8 cellular contexts compared by ENCODE assay signal in the genomic region with DNA sequence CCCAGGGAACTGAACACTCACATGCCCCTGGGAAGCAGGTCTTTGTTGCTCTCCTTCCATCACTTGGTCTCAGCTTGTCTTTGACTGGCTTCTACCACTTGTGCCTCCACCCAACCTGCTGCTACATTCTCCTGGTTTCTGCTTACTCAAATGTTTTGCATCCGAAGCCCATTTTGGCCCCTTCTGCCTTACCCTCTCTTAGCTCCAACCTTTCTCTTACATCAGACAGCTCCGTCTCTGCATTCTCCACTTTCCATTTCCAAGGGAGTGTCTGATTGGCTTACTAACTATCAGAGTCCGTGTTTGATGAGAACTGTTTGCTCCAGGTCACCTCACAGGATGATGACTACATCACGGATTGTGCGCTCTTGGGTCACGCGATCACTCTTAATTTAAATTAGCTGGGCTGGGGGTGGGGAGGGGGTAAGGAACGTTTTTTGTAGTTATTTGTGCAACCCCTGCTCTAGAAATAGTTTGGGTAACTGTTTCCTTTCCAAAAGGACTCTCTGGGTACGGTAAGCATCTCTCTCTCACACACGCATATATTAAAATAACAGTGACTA. TPM values are rescaled to one million over a fixed set of nuclear protein-coding genes. Genes with fewer than 3 reads are reported as not detected.
DNase-seq lines count a peak whose midpoint lies in the region; ATAC-seq and TF ChIP-seq lines count a peak whose summit lies in the region.

No MANE protein-coding gene starts in this region.

- no peaks in the 10 kb centered on the region for H3K27me3 Mint-ChIP-seq in activated naive CD4-positive, alpha-beta T cell treated with anti-CD3 and anti-CD28 coated beads for 36 hours (ENCODE audit: low read depth)

- ATAC-seq in HG03432 (IDR thresholded peaks at IDR 0.05; ENCODE audit: unreplicated experiment) = peak; percentile 20

- TF ChIP-seq CTCF in OCI-LY1 (IDR thresholded peaks at IDR 0.05; ENCODE audit: low read length) (no peak), smooth muscle cell (IDR thresholded peaks at IDR 0.05; ENCODE audit: borderline replicate concordance, insufficient read depth, poor library complexity, severe bottlenecking) (no peak), adrenal gland (IDR thresholded peaks at IDR 0.05) (no peak)

- WGBS in iPS DF 6.9 (ENCODE audit: insufficient coverage, insufficient read length) = no CpG with 5 or more reads among the region's 10 CpGs
- 8% methylated on average over 10 of the region's 10 CpGs for WGBS in smooth muscle cell (ENCODE audit: low lambda C conversion rate)
- 33 to 53% (median 39%) methylated on average over 10 of the region's 10 CpGs for WGBS in adrenal gland, 4 donors

- peak; percentile 60 for DNase-seq in EH (ENCODE audit: low read depth)
- peak; percentile 84 for DNase-seq in activated naive CD4-positive, alpha-beta T cell treated with anti-CD3 and anti-CD28 coated beads for 36 hours
- DNase-seq in iPS DF 6.9 (ENCODE audit: low read depth, low spot score) = no peak
- DNase-seq in smooth muscle cell (lab: John Stamatoyannopoulos, UW; ENCODE audit: unreplicated experiment) = no peak
- DNase-seq in activated gamma-delta T cell treated with Interleukin-2 at 50 U/mL for 16 hours = no peak
- DNase-seq in adrenal gland = no peak

- no peaks in the 10 kb centered on the region for H4K20me1 ChIP-seq in OCI-LY1 (ENCODE audit: insufficient read depth, low read length)
- H4K20me1 ChIP-seq in smooth muscle cell (ENCODE audit: low read depth) = peaks cover 17% of the 10 kb centered on the region

- intact Hi-C loops in activated naive CD4-positive, alpha-beta T cell treated with anti-CD3 and anti-CD28 coated beads for 36 hours (cut with micrococcal nuclease) = loop anchor here (1.0 to 5.0 kb wide), 12 partner anchors 33 to 615 kb away; a partner anchor contains a TSS
- intact Hi-C loops in adrenal gland (cut with DNase I) = no loop called here

- no peaks in the 10 kb centered on the region for H3F3A ChIP-seq in OCI-LY1 (ENCODE audit: insufficient read depth, low read length)
- no peaks in the 10 kb centered on the region for H3F3A ChIP-seq in smooth muscle cell (ENCODE audit: low read depth)

- H3K9me3 ChIP-seq in OCI-LY1 (ENCODE audit: low read length) (no peaks in the 10 kb centered on the region), iPS DF 6.9 (ENCODE audit: control insufficient read depth, insufficient read depth, low read length) (no peaks in the 10 kb centered on the region), smooth muscle cell (replicated peaks; ENCODE audit: low read depth) (no peaks in the 10 kb centered on the region), adrenal gland (replicated peaks in 1 of 3) (no peaks in the 10 kb centered on the region)

- peaks cover 12% of the 10 kb centered on the region for H3K4me1 Mint-ChIP-seq in activated naive CD4-positive, alpha-beta T cell treated with anti-CD3 and anti-CD28 coated beads for 36 hours (ENCODE audit: low read depth)

- H3K4me1 ChIP-seq in OCI-LY1 (ENCODE audit: insufficient read depth, low read length, severe bottlenecking) (peaks cover 33% of the 10 kb centered on the region), iPS DF 6.9 (ENCODE audit: control insufficient read depth, insufficient read depth, low read length) (peaks cover 2% of the 10 kb centered on the region; the same call in 1 of the 2 replicates), smooth muscle cell (ENCODE audit: low read depth) (peaks cover 26% of the 10 kb centered on the region), adrenal gland (replicated peaks in 1 of 2) (peaks cover 0 to 15% of the 10 kb centered on the region in 2 donors)

- peak overlapping the region; percentile 87 for H3K27ac ChIP-seq in OCI-LY1 (ENCODE audit: low read depth, low read length, poor library complexity, severe bottlenecking)
- H3K27ac ChIP-seq in iPS DF 6.9 (ENCODE audit: low read length) = no peak overlapping the region
- peak overlapping the region; percentile 27 for H3K27ac ChIP-seq in smooth muscle cell (ENCODE audit: low read depth)
- H3K27ac ChIP-seq in adrenal gland = no peak overlapping the region

- H3K9me3 Mint-ChIP-seq in activated naive CD4-positive, alpha-beta T cell treated with anti-CD3 and anti-CD28 coated beads for 36 hours = no peaks in the 10 kb centered on the region

- H2AFZ ChIP-seq in OCI-LY1 (ENCODE audit: low read length) (no peak overlapping the region), smooth muscle cell (ENCODE audit: low read depth) (peak overlapping the region; percentile 90)

- H3K4me3 Mint-ChIP-seq in activated naive CD4-positive, alpha-beta T cell treated with anti-CD3 and anti-CD28 coated beads for 36 hours = no peak overlapping the region

- H3K79me2 ChIP-seq in OCI-LY1 (ENCODE audit: insufficient read depth, low read length) = peaks cover 18% of the 10 kb centered on the region
- H3K79me2 ChIP-seq in smooth muscle cell (ENCODE audit: low read depth) = peaks cover 30% of the 10 kb centered on the region

- H3K36me3 ChIP-seq in OCI-LY1 (ENCODE audit: insufficient read depth, low read length) (peaks cover 2% of the 10 kb centered on the region; the same call in 1 of the 2 replicates), iPS DF 6.9 (ENCODE audit: control insufficient read depth, insufficient read depth, low read length) (no peaks in the 10 kb centered on the region), smooth muscle cell (ENCODE audit: low read depth) (no peaks in the 10 kb centered on the region), adrenal gland (replicated peaks in 1 of 2) (no peaks in the 10 kb centered on the region)

- H3K9ac ChIP-seq in OCI-LY1 (ENCODE audit: low read length) (peak overlapping the region; percentile 90), smooth muscle cell (ENCODE audit: low read depth) (peak overlapping the region; percentile 76)

- H3K27ac Mint-ChIP-seq in activated naive CD4-positive, alpha-beta T cell treated with anti-CD3 and anti-CD28 coated beads for 36 hours = peak overlapping the region; percentile 95

- CTCF ChIA-PET in activated naive CD4-positive, alpha-beta T cell treated with anti-CD3 and anti-CD28 coated beads for 36 hours (lab: Charles Lee) = interaction anchor here (0.6 to 1.4 kb wide), 3 partner anchors 98 to 230 kb away, joined by 3 read pairs; a partner anchor contains a TSS

- no peak for TF ChIP-seq POLR2A in adrenal gland (IDR thresholded peaks at IDR 0.05)

- peak overlapping the region; percentile 77 for H3K4me3 ChIP-seq in OCI-LY1 (ENCODE audit: low read depth, low read length, poor library complexity, severe bottlenecking)
- peak overlapping the region; percentile 3; the same call in 1 of the 2 replicates for H3K4me3 ChIP-seq in iPS DF 6.9 (ENCODE audit: low read length)
- peak overlapping the region; percentile 82 for H3K4me3 ChIP-seq in smooth muscle cell
- H3K4me3 ChIP-seq in adrenal gland = peak overlapping the region in 1 of 4 donors; percentile 96

- peaks cover 4% of the 10 kb centered on the region for H3K36me3 Mint-ChIP-seq in activated naive CD4-positive, alpha-beta T cell treated with anti-CD3 and anti-CD28 coated beads for 36 hours (ENCODE audit: low read depth)

- no peaks in the 10 kb centered on the region for H3K9me2 ChIP-seq in OCI-LY1 (ENCODE audit: low read depth, low read length)

- H3K4me2 ChIP-seq in OCI-LY1 (ENCODE audit: low read length) (peak overlapping the region; percentile 95), smooth muscle cell (peak overlapping the region; percentile 95)

- H3K27me3 ChIP-seq in OCI-LY1 (ENCODE audit: insufficient read depth, low read length) = no peaks in the 10 kb centered on the region
- H3K27me3 ChIP-seq in iPS DF 6.9 (ENCODE audit: control insufficient read depth, insufficient read depth, low read length) = no peaks in the 10 kb centered on the region
- no peaks in the 10 kb centered on the region for H3K27me3 ChIP-seq in smooth muscle cell (ENCODE audit: low read depth)
- no peaks in the 10 kb centered on the region for H3K27me3 ChIP-seq in adrenal gland

RNA-seq across cellular contexts. Expression of a gene that starts 0.8 kb away (rescaled TPM):
- 100 to 1,000 TPM; 185 to 190 TPM for total RNA-seq in activated naive CD4-positive, alpha-beta T cell treated with anti-CD3 and anti-CD28 coated beads for 36 hours
- total RNA-seq in smooth muscle cell = 47.9 and 48.1 TPM in 2 replicates
- 40.3 and 46.0 TPM in 2 replicates for polyA plus RNA-seq in smooth muscle cell
- total RNA-seq in adrenal gland = 10 to 100 TPM in 1 of 8 donors, 1 to 10 TPM in 7; 4.8 to 11.1 (median 7.6) TPM
- 10 to 100 TPM; 10.7 to 14.7 (median 11.6) TPM for polyA plus RNA-seq in adrenal gland

RNA-seq across cellular contexts. Expression of a gene that starts 39.6 kb away (rescaled TPM):
- total RNA-seq in activated naive CD4-positive, alpha-beta T cell treated with anti-CD3 and anti-CD28 coated beads for 36 hours = 10 to 100 TPM; 25.8 to 28.8 TPM
- total RNA-seq in smooth muscle cell (58.2 and 99.8 TPM in 2 replicates), adrenal gland (10 to 100 TPM; 19.1 to 29.3 (median 25.5) TPM)
- polyA plus RNA-seq in smooth muscle cell (26.6 and 29.0 TPM in 2 replicates), adrenal gland (10 to 100 TPM; 26.4 to 32.0 (median 28.8) TPM)

Comparison
In these comparisons a context has a peak if more than half of its experiments do, and no peak if none do; other contexts are left out.
1. DNase-seq: peak in EH (single experiment) and activated naive CD4-positive, alpha-beta T cell treated with anti-CD3 and anti-CD28 coated beads for 36 hours (single experiment); none in iPS DF 6.9 (single experiment), smooth muscle cell (single experiment), activated gamma-delta T cell treated with Interleukin-2 at 50 U/mL for 16 hours (single experiment) and adrenal gland (0 of 7).
2. H3K27ac ChIP-seq: peak in OCI-LY1 (single experiment) and smooth muscle cell (single experiment); none in iPS DF 6.9 (single experiment) and adrenal gland (0 of 5).